27 cellular contexts compared by ENCODE assay signal in genomic region chr4:128538111-128538882, GRCh38.
"Had no signal": no experiment of that assay in that cellular context is flagged by ENCODE, and none has a peak within 500 bp of the region (broad histone marks: within the 10 kb centered on the region; RNA-seq: fewer than 3 reads in every experiment).

No MANE protein-coding gene starts in this region.

- H3K27ac ChIP-seq: body of pancreas, cardiac muscle cell, coronary artery, dorsolateral prefrontal cortex, parathyroid adenoma, right lobe of liver, upper lobe of right lung, VCaP had no signal

- ATAC-seq: body of pancreas; naive thymus-derived CD4-positive, alpha-beta T cell; right lobe of liver; stimulated activated effector memory CD8-positive, alpha-beta T cell treated with anti-CD3 and anti-CD28 coated beads, Interleukin-12 subunit alpha, Interleukin-12 subunit beta, amount 100 ng/mL, for 72 hours; stimulated activated naive CD8-positive, alpha-beta T cell treated with anti-CD3 and anti-CD28 coated beads, Interleukin-15, amount 100 ng/mL, for 72 hours; upper lobe of right lung had no signal

- H3K4me3 ChIP-seq: body of pancreas, cardiac muscle cell, coronary artery, dorsolateral prefrontal cortex, right lobe of liver, skin epidermis, upper lobe of right lung had no signal

- DNase-seq: activated CD4-positive, alpha-beta T cell treated with anti-CD3 and anti-CD28 coated beads for 4 hours; activated CD4-positive, alpha-beta T cell treated with anti-CD3 and anti-CD28 coated beads, Interleukin-2, amount 50 U/mL, for 4 hours; activated CD8-positive, alpha-beta memory T cell treated with anti-CD3 and anti-CD28 coated beads for 24 hours; activated effector memory CD4-positive, alpha-beta T cell treated with Interleukin-2 at 50 U/mL for 16 hours; activated naive CD4-positive, alpha-beta T cell treated with Interleukin-2 at 50 U/mL for 16 hours; aorta; body of pancreas; dorsolateral prefrontal cortex; effector memory CD4-positive, alpha-beta T cell; head of caudate nucleus; midbrain; naive thymus-derived CD4-positive, alpha-beta T cell; nucleus accumbens; right lobe of liver; stimulated activated CD4-positive, alpha-beta T cell treated with anti-CD3 and anti-CD28 coated beads, Interleukin-4, amount 100 ng/mL, for 24 hours; stimulated activated naive CD8-positive, alpha-beta T cell treated with anti-CD3 and anti-CD28 coated beads, Interleukin-15, amount 100 ng/mL, for 72 hours; substantia nigra; SW 1271; T-helper 9 cell; upper lobe of right lung had no signal

- H3K9ac ChIP-seq: parathyroid adenoma had no signal

- H3K79me2 ChIP-seq: parathyroid adenoma had no signal

- H3K36me3 ChIP-seq: cardiac muscle cell, right lobe of liver, upper lobe of right lung had no signal

- H3K27me3 ChIP-seq: body of pancreas, cardiac muscle cell, dorsolateral prefrontal cortex, right lobe of liver, upper lobe of right lung had no signal

- H3K4me1 ChIP-seq: body of pancreas, parathyroid adenoma, right lobe of liver had no signal

- H3K9me3 ChIP-seq: body of pancreas, right lobe of liver, upper lobe of right lung had no signal

- H2AFZ ChIP-seq: parathyroid adenoma had no signal

- FAIRE-seq: TTC549 had no signal
